ENCODE assay signal across 25 cellular contexts in the genomic region with DNA sequence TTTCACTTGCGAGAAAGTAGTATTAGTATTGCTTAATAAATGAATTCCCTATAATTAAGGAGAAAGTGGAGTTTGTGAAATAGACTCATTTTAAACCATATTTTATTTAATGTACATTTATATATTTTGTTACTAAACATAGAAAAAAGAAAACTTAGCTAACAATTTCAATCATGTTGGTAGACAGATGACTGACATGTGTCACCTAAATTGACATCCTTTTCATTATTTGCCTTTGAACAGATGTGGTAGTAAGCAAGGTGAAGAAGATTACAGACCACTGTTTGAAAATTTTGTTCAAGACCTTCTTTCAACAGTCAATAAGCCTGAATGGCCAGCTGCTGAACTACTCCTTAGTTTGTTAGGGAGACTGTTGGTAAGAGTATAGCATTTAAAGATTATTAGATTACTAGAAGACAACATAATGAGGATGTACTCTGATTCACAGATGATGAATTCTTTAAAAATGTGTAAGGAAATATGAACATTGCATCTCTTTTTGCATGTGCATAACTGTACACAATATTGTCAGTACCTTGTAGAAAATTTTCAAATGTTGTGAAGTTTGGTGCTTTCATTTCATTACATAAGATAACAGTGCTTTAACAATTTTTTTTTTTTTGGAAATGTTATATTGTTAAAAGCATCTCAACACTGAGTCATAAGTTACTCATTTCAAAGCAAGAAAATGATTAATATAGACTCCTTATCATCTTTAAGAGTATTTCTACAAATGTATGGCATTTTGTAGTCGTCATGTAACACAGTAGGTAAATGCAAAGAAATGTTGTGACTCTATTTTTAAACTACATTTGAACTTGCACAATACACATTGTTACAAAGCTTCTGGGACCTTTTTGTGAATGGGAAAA.
A peak's percentile ranks its signal among the peaks of the same experiment; 100 is the strongest.
DNase-seq lines count a peak whose midpoint lies in the region; ATAC-seq, FAIRE-seq and TF ChIP-seq lines count a peak whose summit lies in the region.
"Had no signal": no experiment of that assay in that cellular context is flagged by ENCODE, and none has a peak within 500 bp of the region (broad histone marks: within the 10 kb centered on the region; RNA-seq: fewer than 3 reads in every experiment).

No MANE protein-coding gene starts in this region.

- H3F3A ChIP-seq in smooth muscle cell (ENCODE audit: low read depth) = no peaks in the 10 kb centered on the region

- H3K4me2 ChIP-seq in skeletal muscle satellite cell (ENCODE audit: low read length) = peak overlapping the region; percentile 14
- no peak overlapping the region for H3K4me2 ChIP-seq in smooth muscle cell

- CTCF ChIA-PET in RWPE1 (lab: Yijun Ruan, JAX) = no interaction called here

- H3K4me3 ChIP-seq in skeletal muscle satellite cell (ENCODE audit: low read length) (no peak overlapping the region), smooth muscle cell (no peak overlapping the region)
- H3K4me3 ChIP-seq: gastroesophageal sphincter, left lung, mucosa of descending colon, tibial artery had no signal

- peak; percentile 32 to 45 for ATAC-seq in activated T-cell treated with anti-CD3 and anti-CD28 coated beads, Interleukin-2, amount 50 U/mL, for 72 hours (replicated peaks in 1 of 2)
- no peak for ATAC-seq in HG03139 (IDR thresholded peaks at IDR 0.05; ENCODE audit: unreplicated experiment)
- ATAC-seq: effector memory CD8-positive, alpha-beta T cell; gastroesophageal sphincter; left lung; mucosa of descending colon; stimulated activated naive B cell treated with anti-CD40 and anti-IgM and Interleukin-4, amounts not matched to agents 10 μg/mL and 1 μg/mL and 100 μg/mL, for 72 hours had no signal

- H3K4me3 Mint-ChIP-seq in activated T-cell treated with anti-CD3 and anti-CD28 coated beads, Interleukin-2, amount 50 U/mL, for 72 hours = no peak overlapping the region
- H3K4me3 Mint-ChIP-seq: activated B cell treated with CpG ODN at 0.5 μM for 24 hours; CD4-positive, alpha-beta T cell; effector memory CD8-positive, alpha-beta T cell; stimulated activated naive B cell treated with anti-CD40 and anti-IgM and Interleukin-4, amounts not matched to agents 10 μg/mL and 1 μg/mL and 100 μg/mL, for 72 hours had no signal

- peaks cover 0 to 18% of the 10 kb centered on the region in 2 donors for H3K36me3 Mint-ChIP-seq in activated T-cell treated with anti-CD3 and anti-CD28 coated beads, Interleukin-2, amount 50 U/mL, for 72 hours (ENCODE audit: insufficient read depth in 2 of 2)

- H3K4me1 Mint-ChIP-seq in activated T-cell treated with anti-CD3 and anti-CD28 coated beads, Interleukin-2, amount 50 U/mL, for 72 hours (ENCODE audit: low read depth) = no peaks in the 10 kb centered on the region
- H3K4me1 Mint-ChIP-seq: activated B cell treated with CpG ODN at 0.5 μM for 24 hours; stimulated activated naive B cell treated with anti-CD40 and anti-IgM and Interleukin-4, amounts not matched to agents 10 μg/mL and 1 μg/mL and 100 μg/mL, for 72 hours had no signal

- H3K27me3 ChIP-seq in skeletal muscle satellite cell (ENCODE audit: control insufficient read depth, insufficient read depth, low read length) (no peaks in the 10 kb centered on the region), smooth muscle cell (ENCODE audit: low read depth) (no peaks in the 10 kb centered on the region)
- H3K27me3 ChIP-seq: gastroesophageal sphincter, left lung, tibial artery had no signal

- no peaks in the 10 kb centered on the region for H4K20me1 ChIP-seq in smooth muscle cell (ENCODE audit: low read depth)

- H3K9ac ChIP-seq in skeletal muscle satellite cell (ENCODE audit: low read depth, low read length) (no peak overlapping the region), smooth muscle cell (ENCODE audit: low read depth) (no peak overlapping the region)

- H3K36me3 ChIP-seq in skeletal muscle satellite cell (ENCODE audit: insufficient read depth, low read length) = peaks cover 18% of the 10 kb centered on the region
- H3K36me3 ChIP-seq in smooth muscle cell (ENCODE audit: low read depth) = peaks cover 28% of the 10 kb centered on the region

- no peaks in the 10 kb centered on the region for H3K9me3 Mint-ChIP-seq in activated T-cell treated with anti-CD3 and anti-CD28 coated beads, Interleukin-2, amount 50 U/mL, for 72 hours
- H3K9me3 Mint-ChIP-seq: activated B cell treated with CpG ODN at 0.5 μM for 24 hours; CD4-positive, alpha-beta T cell; effector memory CD8-positive, alpha-beta T cell; stimulated activated naive B cell treated with anti-CD40 and anti-IgM and Interleukin-4, amounts not matched to agents 10 μg/mL and 1 μg/mL and 100 μg/mL, for 72 hours had no signal

- no peaks in the 10 kb centered on the region for H3K27me3 Mint-ChIP-seq in activated T-cell treated with anti-CD3 and anti-CD28 coated beads, Interleukin-2, amount 50 U/mL, for 72 hours (ENCODE audit: low read depth)
- H3K27me3 Mint-ChIP-seq: activated B cell treated with CpG ODN at 0.5 μM for 24 hours; CD4-positive, alpha-beta T cell; effector memory CD8-positive, alpha-beta T cell; stimulated activated naive B cell treated with anti-CD40 and anti-IgM and Interleukin-4, amounts not matched to agents 10 μg/mL and 1 μg/mL and 100 μg/mL, for 72 hours had no signal

- POLR2A ChIA-PET in RWPE1 (lab: Yijun Ruan, JAX; ENCODE audit: low non-redundant PET) = no interaction called here

- FAIRE-seq in GM19239 (lab: Jason Lieb, UNC) = no peak
- FAIRE-seq: GM18507, H1 had no signal

- no peak for DNase-seq in activated T-cell treated with anti-CD3 and anti-CD28 coated beads, Interleukin-2, amount 50 U/mL, for 72 hours
- no peak for DNase-seq in activated T-cell treated with anti-CD3 and anti-CD28 coated beads for 4 hours
- peak; percentile 2 for DNase-seq in RWPE1 (ENCODE audit: low spot score)
- DNase-seq in epithelial cell of prostate (ENCODE audit: low read depth, low spot score) = no peak
- DNase-seq in GM19239 (ENCODE audit: insufficient read length, low spot score) = no peak
- DNase-seq in smooth muscle cell (lab: John Stamatoyannopoulos, UW; ENCODE audit: unreplicated experiment) = no peak
- DNase-seq: activated B cell treated with CpG ODN at 0.5 μM for 24 hours; activated effector memory CD4-positive, alpha-beta T cell treated with Interleukin-2 at 50 U/mL for 16 hours; amniotic stem cell; CD4-positive, alpha-beta T cell; DMS79; effector memory CD8-positive, alpha-beta T cell; left lung; mucosa of descending colon; NCI-H187 treated with DMSO at 0.1 percent for 48 hours; SHP77; stimulated activated CD4-positive, alpha-beta T cell treated with anti-CD3 and anti-CD28 coated beads, Interleukin-15, amount 100 ng/mL, for 24 hours; stimulated activated naive B cell treated with anti-CD40 and anti-IgM and Interleukin-4, amounts not matched to agents 10 μg/mL and 1 μg/mL and 100 μg/mL, for 72 hours; T-helper 2 cell; tibial artery had no signal

- H3K9me3 ChIP-seq in skeletal muscle satellite cell (replicated peaks; ENCODE audit: low read length) (no peaks in the 10 kb centered on the region), smooth muscle cell (replicated peaks; ENCODE audit: low read depth) (no peaks in the 10 kb centered on the region)
- H3K9me3 ChIP-seq: gastroesophageal sphincter, left lung, mucosa of descending colon, tibial artery had no signal

- TF ChIP-seq CTCF in RWPE1 (conservative IDR thresholded peaks at IDR 0.05; ENCODE audit: low read depth) (no peak), smooth muscle cell (IDR thresholded peaks at IDR 0.05; ENCODE audit: borderline replicate concordance, insufficient read depth, poor library complexity, severe bottlenecking) (no peak)

- H3K4me1 ChIP-seq in skeletal muscle satellite cell (ENCODE audit: control insufficient read depth, insufficient read depth, low read length) (peaks cover 12% of the 10 kb centered on the region), smooth muscle cell (ENCODE audit: low read depth) (no peaks in the 10 kb centered on the region)
- H3K4me1 ChIP-seq: gastroesophageal sphincter, left lung, tibial artery had no signal

- no peaks in the 10 kb centered on the region for H3K79me2 ChIP-seq in smooth muscle cell (ENCODE audit: low read depth)

- no peak overlapping the region for H2AFZ ChIP-seq in smooth muscle cell (ENCODE audit: low read depth)

- 94% methylated on average over 2 of the region's 2 CpGs for WGBS in smooth muscle cell (ENCODE audit: low lambda C conversion rate)

- no peak overlapping the region for H3K27ac Mint-ChIP-seq in activated T-cell treated with anti-CD3 and anti-CD28 coated beads, Interleukin-2, amount 50 U/mL, for 72 hours
- H3K27ac Mint-ChIP-seq: activated B cell treated with CpG ODN at 0.5 μM for 24 hours; CD4-positive, alpha-beta T cell; effector memory CD8-positive, alpha-beta T cell; stimulated activated naive B cell treated with anti-CD40 and anti-IgM and Interleukin-4, amounts not matched to agents 10 μg/mL and 1 μg/mL and 100 μg/mL, for 72 hours had no signal

- no peak overlapping the region for H3K27ac ChIP-seq in RWPE1
- H3K27ac ChIP-seq in epithelial cell of prostate = peak overlapping the region; percentile 37
- no peak overlapping the region for H3K27ac ChIP-seq in smooth muscle cell (ENCODE audit: low read depth)
- H3K27ac ChIP-seq: gastroesophageal sphincter, left lung, tibial artery had no signal
